ENCODE assay signal across 2 cellular contexts in the genomic region with DNA sequence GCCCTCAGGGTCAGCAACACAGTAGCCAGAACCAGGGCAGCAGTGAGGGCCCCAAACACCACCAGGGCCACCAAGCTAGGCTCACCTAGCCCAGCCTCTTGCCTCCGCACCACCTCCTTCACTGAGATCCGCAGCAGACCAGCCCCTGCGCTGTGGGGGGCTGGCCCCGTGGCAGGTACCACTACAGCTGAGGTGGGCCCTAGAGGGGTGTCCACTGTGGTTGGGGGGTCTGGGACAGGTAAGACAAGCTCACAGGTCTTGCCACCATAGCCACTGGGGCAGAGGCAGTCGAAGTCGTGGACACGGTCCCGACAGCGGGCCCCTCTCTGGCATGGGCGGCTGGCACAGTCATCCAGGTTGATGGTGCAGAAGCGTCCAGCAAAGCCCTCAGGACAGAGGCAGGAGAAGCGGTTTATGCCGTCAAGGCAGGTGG.
TF ChIP-seq lines count a peak whose summit lies in the region.

No MANE protein-coding gene starts in this region.

TF ChIP-seq in IMR-90, 13 proteins besides CTCF, POLR2A, EP300 and RAD21:
- TF ChIP-seq MXI1 (IDR thresholded peaks at IDR 0.05; ENCODE audit: borderline replicate concordance, low read depth, low read length): no peak
- no peak for TF ChIP-seq RCOR1 (IDR thresholded peaks at IDR 0.05; ENCODE audit: insufficient replicate concordance, low read length)
- TF ChIP-seq, protein P1, sequence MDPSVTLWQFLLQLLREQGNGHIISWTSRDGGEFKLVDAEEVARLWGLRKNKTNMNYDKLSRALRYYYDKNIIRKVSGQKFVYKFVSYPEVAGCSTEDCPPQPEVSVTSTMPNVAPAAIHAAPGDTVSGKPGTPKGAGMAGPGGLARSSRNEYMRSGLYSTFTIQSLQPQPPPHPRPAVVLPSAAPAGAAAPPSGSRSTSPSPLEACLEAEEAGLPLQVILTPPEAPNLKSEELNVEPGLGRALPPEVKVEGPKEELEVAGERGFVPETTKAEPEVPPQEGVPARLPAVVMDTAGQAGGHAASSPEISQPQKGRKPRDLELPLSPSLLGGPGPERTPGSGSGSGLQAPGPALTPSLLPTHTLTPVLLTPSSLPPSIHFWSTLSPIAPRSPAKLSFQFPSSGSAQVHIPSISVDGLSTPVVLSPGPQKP (IDR thresholded peaks at IDR 0.05; ENCODE audit: borderline replicate concordance, low read depth, low read length): no peak
- TF ChIP-seq RFX5 (IDR thresholded peaks at IDR 0.05; ENCODE audit: low read depth, low read length): no peak
- TF ChIP-seq CHD1 (IDR thresholded peaks at IDR 0.05; ENCODE audit: low read depth, low read length): no peak
- TF ChIP-seq FOS (IDR thresholded peaks at IDR 0.05; ENCODE audit: low read depth, low read length): no peak
- TF ChIP-seq, protein P2, sequence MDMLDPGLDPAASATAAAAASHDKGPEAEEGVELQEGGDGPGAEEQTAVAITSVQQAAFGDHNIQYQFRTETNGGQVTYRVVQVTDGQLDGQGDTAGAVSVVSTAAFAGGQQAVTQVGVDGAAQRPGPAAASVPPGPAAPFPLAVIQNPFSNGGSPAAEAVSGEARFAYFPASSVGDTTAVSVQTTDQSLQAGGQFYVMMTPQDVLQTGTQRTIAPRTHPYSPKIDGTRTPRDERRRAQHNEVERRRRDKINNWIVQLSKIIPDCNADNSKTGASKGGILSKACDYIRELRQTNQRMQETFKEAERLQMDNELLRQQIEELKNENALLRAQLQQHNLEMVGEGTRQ (IDR thresholded peaks at IDR 0.05; ENCODE audit: low read depth, low read length): no peak
- TF ChIP-seq MAFK (IDR thresholded peaks at IDR 0.05; ENCODE audit: low read depth, low read length): no peak
- no peak for TF ChIP-seq BHLHE40 (IDR thresholded peaks at IDR 0.05; ENCODE audit: low read depth, low read length)

TF ChIP-seq in K562, 482 proteins besides CTCF, POLR2A, EP300 and RAD21:
- peak; percentile 43; the same call in 1 of the 2 replicates for TF ChIP-seq POLR2G (IDR thresholded peaks at IDR 0.05; ENCODE audit: low read depth, low read length)
- TF ChIP-seq, protein P3, sequence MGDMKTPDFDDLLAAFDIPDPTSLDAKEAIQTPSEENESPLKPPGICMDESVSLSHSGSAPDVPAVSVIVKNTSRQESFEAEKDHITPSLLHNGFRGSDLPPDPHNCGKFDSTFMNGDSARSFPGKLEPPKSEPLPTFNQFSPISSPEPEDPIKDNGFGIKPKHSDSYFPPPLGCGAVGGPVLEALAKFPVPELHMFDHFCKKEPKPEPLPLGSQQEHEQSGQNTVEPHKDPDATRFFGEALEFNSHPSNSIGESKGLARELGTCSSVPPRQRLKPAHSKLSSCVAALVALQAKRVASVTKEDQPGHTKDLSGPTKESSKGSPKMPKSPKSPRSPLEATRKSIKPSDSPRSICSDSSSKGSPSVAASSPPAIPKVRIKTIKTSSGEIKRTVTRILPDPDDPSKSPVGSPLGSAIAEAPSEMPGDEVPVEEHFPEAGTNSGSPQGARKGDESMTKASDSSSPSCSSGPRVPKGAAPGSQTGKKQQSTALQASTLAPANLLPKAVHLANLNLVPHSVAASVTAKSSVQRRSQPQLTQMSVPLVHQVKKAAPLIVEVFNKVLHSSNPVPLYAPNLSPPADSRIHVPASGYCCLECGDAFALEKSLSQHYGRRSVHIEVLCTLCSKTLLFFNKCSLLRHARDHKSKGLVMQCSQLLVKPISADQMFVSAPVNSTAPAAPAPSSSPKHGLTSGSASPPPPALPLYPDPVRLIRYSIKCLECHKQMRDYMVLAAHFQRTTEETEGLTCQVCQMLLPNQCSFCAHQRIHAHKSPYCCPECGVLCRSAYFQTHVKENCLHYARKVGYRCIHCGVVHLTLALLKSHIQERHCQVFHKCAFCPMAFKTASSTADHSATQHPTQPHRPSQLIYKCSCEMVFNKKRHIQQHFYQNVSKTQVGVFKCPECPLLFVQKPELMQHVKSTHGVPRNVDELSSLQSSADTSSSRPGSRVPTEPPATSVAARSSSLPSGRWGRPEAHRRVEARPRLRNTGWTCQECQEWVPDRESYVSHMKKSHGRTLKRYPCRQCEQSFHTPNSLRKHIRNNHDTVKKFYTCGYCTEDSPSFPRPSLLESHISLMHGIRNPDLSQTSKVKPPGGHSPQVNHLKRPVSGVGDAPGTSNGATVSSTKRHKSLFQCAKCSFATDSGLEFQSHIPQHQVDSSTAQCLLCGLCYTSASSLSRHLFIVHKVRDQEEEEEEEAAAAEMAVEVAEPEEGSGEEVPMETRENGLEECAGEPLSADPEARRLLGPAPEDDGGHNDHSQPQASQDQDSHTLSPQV (IDR thresholded peaks at IDR 0.05): no peak
